ENCODE assay signal across 27 cellular contexts in genomic region chr7:35260254-35260653, GRCh38. TPM values are rescaled to one million over a fixed set of nuclear protein-coding genes. Genes with fewer than 3 reads are reported as not detected.
"Had no signal": no experiment of that assay in that cellular context is flagged by ENCODE, and none has a peak within 500 bp of the region (broad histone marks: within the 10 kb centered on the region; RNA-seq: fewer than 3 reads in every experiment).

No MANE protein-coding gene starts in this region.

- H3K36me3 ChIP-seq: left lung, pancreas, thoracic aorta, vagina, WERI-Rb-1 had no signal

- H3K36me3 Mint-ChIP-seq: activated naive CD8-positive, alpha-beta T cell; natural killer cell treated with Interleukin-12 subunit alpha and Interleukin-12 subunit beta and Interleukin-15 and Interleukin-18, amount 100 ng/mL, for 72 hours; type B pancreatic cell had no signal

- H3K4me3 ChIP-seq: left lung, pancreas, thoracic aorta, vagina had no signal

- ATAC-seq: activated CD8-positive, alpha-beta T cell treated with anti-CD3 and anti-CD28 coated beads, Interleukin-2, amount 10 ng/mL, durations not matched to agents 7 days and 5 days; esophagus mucosa; left lung; natural killer cell treated with Interleukin-12 subunit alpha and Interleukin-12 subunit beta and Interleukin-15 and Interleukin-18, amount 100 ng/mL, for 72 hours; pancreas; sciatic nerve had no signal

- H3K27ac Mint-ChIP-seq: activated CD8-positive, alpha-beta T cell treated with anti-CD3 and anti-CD28 coated beads, Interleukin-2, amount 10 ng/mL, durations not matched to agents 7 days and 5 days; activated naive CD8-positive, alpha-beta T cell; natural killer cell treated with Interleukin-12 subunit alpha and Interleukin-12 subunit beta and Interleukin-15 and Interleukin-18, amount 100 ng/mL, for 72 hours; type B pancreatic cell had no signal

- H3K27ac ChIP-seq: left lung, pancreas, thoracic aorta, vagina, WERI-Rb-1 had no signal

- H3K9me3 Mint-ChIP-seq: natural killer cell treated with Interleukin-12 subunit alpha and Interleukin-12 subunit beta and Interleukin-15 and Interleukin-18, amount 100 ng/mL, for 72 hours; type B pancreatic cell had no signal

- DNase-seq: activated CD4-positive, alpha-beta T cell treated with anti-CD3 and anti-CD28 coated beads for 1 hour; activated CD4-positive, alpha-beta T cell treated with anti-CD3 and anti-CD28 coated beads, Interleukin-2, amount 50 U/mL, for 1 hour; activated CD8-positive, alpha-beta T cell treated with anti-CD3 and anti-CD28 coated beads, Interleukin-2, amount 10 ng/mL, durations not matched to agents 7 days and 5 days; activated gamma-delta T cell treated with Interleukin-2 at 50 U/mL for 16 hours; central memory CD4-positive, alpha-beta T cell; dermis blood vessel endothelial cell; effector memory CD4-positive, alpha-beta T cell; foreskin melanocyte; glutamatergic neuron; kidney; left lung; mammary epithelial cell; midbrain; pancreas; stimulated activated CD4-positive, alpha-beta T cell treated with anti-CD3 and anti-CD28 coated beads, Interleukin-2, amount 100 ng/mL, for 48 hours; stimulated activated CD8-positive, alpha-beta memory T cell treated with anti-CD3 and anti-CD28 coated beads, Interleukin-4, amount 100 ng/mL, for 48 hours; stimulated activated naive CD4-positive, alpha-beta T cell; T-helper 1 cell; WERI-Rb-1 had no signal

- H3K4me3 Mint-ChIP-seq: activated CD8-positive, alpha-beta T cell treated with anti-CD3 and anti-CD28 coated beads, Interleukin-2, amount 10 ng/mL, durations not matched to agents 7 days and 5 days; activated naive CD8-positive, alpha-beta T cell; natural killer cell treated with Interleukin-12 subunit alpha and Interleukin-12 subunit beta and Interleukin-15 and Interleukin-18, amount 100 ng/mL, for 72 hours had no signal

- H3K9me3 ChIP-seq: left lung, pancreas, thoracic aorta, vagina had no signal

- H3K4me1 ChIP-seq: left lung, pancreas had no signal

RNA-seq across cellular contexts. Expression of gene TBX20, which starts 6.4 kb away (rescaled TPM):
- total RNA-seq: activated CD8-positive, alpha-beta T cell treated with anti-CD3 and anti-CD28 coated beads, Interleukin-2, amount 10 ng/mL, durations not matched to agents 7 days and 5 days; dermis blood vessel endothelial cell; endothelial cell of umbilical vein; esophagus mucosa; kidney; mammary epithelial cell; natural killer cell treated with Interleukin-12 subunit alpha and Interleukin-12 subunit beta and Interleukin-15 and Interleukin-18, amount 100 ng/mL, for 72 hours; pancreas; sciatic nerve had no signal
- polyA plus RNA-seq: endothelial cell of umbilical vein, mammary epithelial cell, pancreas had no signal
